Comparison of ENCODE assay signal across 1 cellular context in the genomic region with DNA sequence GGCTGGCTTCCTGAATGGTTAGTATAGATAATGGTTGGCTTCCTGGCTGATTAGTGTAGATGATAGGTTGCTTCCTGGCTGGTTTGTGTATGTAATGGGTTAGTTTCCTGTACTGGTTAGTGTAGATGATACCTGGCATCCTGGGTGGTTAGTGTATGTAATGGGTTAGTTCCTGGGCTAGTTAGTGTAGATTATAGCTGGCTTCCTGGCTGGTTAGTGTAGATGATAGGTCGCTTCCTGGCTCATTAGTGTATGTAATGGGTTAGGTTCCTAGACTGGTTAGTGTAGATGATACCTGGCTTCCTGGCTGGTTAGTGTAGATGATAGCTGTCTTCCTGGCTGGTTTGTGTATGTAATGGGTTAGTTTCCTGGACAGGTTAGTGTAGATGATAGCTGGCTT.
TF ChIP-seq lines count a peak whose summit lies in the region.

No MANE protein-coding gene starts in this region.

TF ChIP-seq in K562, 482 proteins besides CTCF, POLR2A, EP300 and RAD21 (continued from another document):
- TF ChIP-seq, protein P1, sequence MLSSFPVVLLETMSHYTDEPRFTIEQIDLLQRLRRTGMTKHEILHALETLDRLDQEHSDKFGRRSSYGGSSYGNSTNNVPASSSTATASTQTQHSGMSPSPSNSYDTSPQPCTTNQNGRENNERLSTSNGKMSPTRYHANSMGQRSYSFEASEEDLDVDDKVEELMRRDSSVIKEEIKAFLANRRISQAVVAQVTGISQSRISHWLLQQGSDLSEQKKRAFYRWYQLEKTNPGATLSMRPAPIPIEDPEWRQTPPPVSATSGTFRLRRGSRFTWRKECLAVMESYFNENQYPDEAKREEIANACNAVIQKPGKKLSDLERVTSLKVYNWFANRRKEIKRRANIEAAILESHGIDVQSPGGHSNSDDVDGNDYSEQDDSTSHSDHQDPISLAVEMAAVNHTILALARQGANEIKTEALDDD (IDR thresholded peaks at IDR 0.05) = peak; percentile 90
